ENCODE assay signal across 8 cellular contexts in genomic region chr5:176646049-176646706, GRCh38. TPM values are rescaled to one million over a fixed set of nuclear protein-coding genes. Genes with fewer than 3 reads are reported as not detected.
A peak's percentile ranks its signal among the peaks of the same experiment; 100 is the strongest.
DNase-seq lines count a peak whose midpoint lies in the region; ATAC-seq lines count a peak whose summit lies in the region.

No MANE protein-coding gene starts in this region.

- peaks cover 2% of the 10 kb centered on the region for H3K36me3 Mint-ChIP-seq in activated CD4-positive, alpha-beta T cell treated with anti-CD3 and anti-CD28 coated beads for 36 hours (ENCODE audit: low read depth)
- no peaks in the 10 kb centered on the region for H3K36me3 Mint-ChIP-seq in activated CD4-positive, alpha-beta memory T cell treated with anti-CD3 and anti-CD28 coated beads, Interleukin-2, amount 10 ng/mL, durations not matched to agents 7 days and 5 days (ENCODE audit: low read depth)

- no peaks in the 10 kb centered on the region for H3K36me3 ChIP-seq in iPS-18a (ENCODE audit: control insufficient read depth, low read depth, low read length)
- H3K36me3 ChIP-seq in stomach smooth muscle (ENCODE audit: control insufficient read depth in 2 of 2, insufficient read depth in 2 of 2, low read length in 2 of 2): no peaks in the 10 kb centered on the region

- H3K9me3 ChIP-seq in iPS-18a (ENCODE audit: control insufficient read depth, low read depth, low read length) (no peaks in the 10 kb centered on the region), stomach smooth muscle (ENCODE audit: control insufficient read depth in 2 of 2, low read length in 2 of 2) (no peaks in the 10 kb centered on the region)

- H3K4me1 Mint-ChIP-seq in activated CD4-positive, alpha-beta T cell treated with anti-CD3 and anti-CD28 coated beads for 36 hours: peaks cover 31% of the 10 kb centered on the region
- H3K4me1 Mint-ChIP-seq in activated CD4-positive, alpha-beta memory T cell treated with anti-CD3 and anti-CD28 coated beads, Interleukin-2, amount 10 ng/mL, durations not matched to agents 7 days and 5 days: peaks cover 45% of the 10 kb centered on the region

- H3K4me3 Mint-ChIP-seq in activated CD4-positive, alpha-beta T cell treated with anti-CD3 and anti-CD28 coated beads for 36 hours: peak overlapping the region; percentile 81
- peak overlapping the region; percentile 83 for H3K4me3 Mint-ChIP-seq in activated CD4-positive, alpha-beta memory T cell treated with anti-CD3 and anti-CD28 coated beads, Interleukin-2, amount 10 ng/mL, durations not matched to agents 7 days and 5 days

- H3K4me3 ChIP-seq in iPS-18a (ENCODE audit: low read length): no peak overlapping the region
- peak overlapping the region in 1 of 2 donors; percentile 87 for H3K4me3 ChIP-seq in stomach smooth muscle (ENCODE audit: low read length in 2 of 2)

- H3K4me1 ChIP-seq in iPS-18a (ENCODE audit: control insufficient read depth, low read depth, low read length) (peaks cover 18% of the 10 kb centered on the region), stomach smooth muscle (ENCODE audit: control insufficient read depth, insufficient read depth, low read length) (peaks cover 19% of the 10 kb centered on the region)

- no peak for DNase-seq in activated CD4-positive, alpha-beta T cell treated with anti-CD3 and anti-CD28 coated beads for 36 hours
- no peak for DNase-seq in activated CD4-positive, alpha-beta T cell treated with anti-CD3 and anti-CD28 coated beads, Interleukin-2, amount 50 U/mL, for 4 hours
- no peak for DNase-seq in activated CD4-positive, alpha-beta memory T cell treated with anti-CD3 and anti-CD28 coated beads, Interleukin-2, amount 10 ng/mL, durations not matched to agents 7 days and 5 days
- no peak for DNase-seq in amniotic stem cell (lab: John Stamatoyannopoulos, UW)
- DNase-seq in GM03348 (ENCODE audit: low spot score): no peak

- CTCF ChIA-PET in activated CD4-positive, alpha-beta T cell treated with anti-CD3 and anti-CD28 coated beads for 36 hours (lab: Charles Lee): interaction anchor here (0.7 to 7.2 kb wide), 5 partner anchors 13 to 663 kb away, joined by 3 to 56 read pairs (median 3); partner anchors contain the start of gene FAF2
- CTCF ChIA-PET in activated CD4-positive, alpha-beta memory T cell treated with anti-CD3 and anti-CD28 coated beads, Interleukin-2, amount 10 ng/mL, durations not matched to agents 7 days and 5 days (lab: Charles Lee): interaction anchor here (1.1 to 3.9 kb wide), 3 partner anchors 13 to 103 kb away, joined by 3 to 81 read pairs (median 5); no protein-coding TSS in a partner anchor

- ATAC-seq in activated CD4-positive, alpha-beta T cell treated with anti-CD3 and anti-CD28 coated beads for 36 hours: no peak
- ATAC-seq in HG03196 (IDR thresholded peaks at IDR 0.05; ENCODE audit: unreplicated experiment): no peak

- peak overlapping the region; percentile 87 for H3K27ac Mint-ChIP-seq in activated CD4-positive, alpha-beta T cell treated with anti-CD3 and anti-CD28 coated beads for 36 hours
- peak overlapping the region; percentile 74 for H3K27ac Mint-ChIP-seq in activated CD4-positive, alpha-beta memory T cell treated with anti-CD3 and anti-CD28 coated beads, Interleukin-2, amount 10 ng/mL, durations not matched to agents 7 days and 5 days

- no peaks in the 10 kb centered on the region for H3K9me3 Mint-ChIP-seq in activated CD4-positive, alpha-beta T cell treated with anti-CD3 and anti-CD28 coated beads for 36 hours (ENCODE audit: low read depth)
- H3K9me3 Mint-ChIP-seq in activated CD4-positive, alpha-beta memory T cell treated with anti-CD3 and anti-CD28 coated beads, Interleukin-2, amount 10 ng/mL, durations not matched to agents 7 days and 5 days: no peaks in the 10 kb centered on the region

- H3K9ac ChIP-seq in iPS-18a (ENCODE audit: low read length) (peak overlapping the region; percentile 45), stomach smooth muscle (ENCODE audit: low read length in 2 of 2) (peak overlapping the region; percentile 76 to 84)

- intact Hi-C loops in activated CD4-positive, alpha-beta T cell treated with anti-CD3 and anti-CD28 coated beads for 36 hours (cut with DNase I, micrococcal nuclease): loop anchor here (2.0 to 5.0 kb wide), 4 partner anchors 35 to 666 kb away; partner anchors contain the start of genes GPRIN1 (in 1 of the 2), MXD3 (in 1 of the 2) and ZNF346 (in 1 of the 2)

- POLR2A ChIA-PET in activated CD4-positive, alpha-beta T cell treated with anti-CD3 and anti-CD28 coated beads for 36 hours (lab: Charles Lee): interaction anchor here (1.2 kb wide), 1 partner anchor 12 kb away, joined by 3 read pairs; no protein-coding TSS in a partner anchor
- POLR2A ChIA-PET in activated CD4-positive, alpha-beta memory T cell treated with anti-CD3 and anti-CD28 coated beads, Interleukin-2, amount 10 ng/mL, durations not matched to agents 7 days and 5 days (lab: Charles Lee): interaction anchor here (0.5 to 2.7 kb wide), 15 partner anchors 8 to 230 kb away, joined by 3 to 14 read pairs (median 6); partner anchors contain the start of genes CLTB, FAF2, RNF44 and SNCB

- H3K27ac ChIP-seq in iPS-18a (ENCODE audit: low read length): no peak overlapping the region
- H3K27ac ChIP-seq in stomach smooth muscle (ENCODE audit: low read length): peak overlapping the region; percentile 64

- no peaks in the 10 kb centered on the region for H3K27me3 ChIP-seq in iPS-18a (ENCODE audit: control insufficient read depth, insufficient read depth, low read length)
- no peaks in the 10 kb centered on the region for H3K27me3 ChIP-seq in stomach smooth muscle (ENCODE audit: control insufficient read depth in 1 of 2, insufficient read depth in 2 of 2, low read length in 2 of 2)

- H3K27me3 Mint-ChIP-seq in activated CD4-positive, alpha-beta T cell treated with anti-CD3 and anti-CD28 coated beads for 36 hours: no peaks in the 10 kb centered on the region
- H3K27me3 Mint-ChIP-seq in activated CD4-positive, alpha-beta memory T cell treated with anti-CD3 and anti-CD28 coated beads, Interleukin-2, amount 10 ng/mL, durations not matched to agents 7 days and 5 days: no peaks in the 10 kb centered on the region

RNA-seq across cellular contexts. Expression of gene TSPAN17, which starts 1.1 kb away (rescaled TPM):
- 10 to 100 TPM; 19.4 to 25.2 TPM for total RNA-seq in activated CD4-positive, alpha-beta T cell treated with anti-CD3 and anti-CD28 coated beads for 36 hours
- 10 to 100 TPM; 33.3 to 33.4 TPM for total RNA-seq in activated CD4-positive, alpha-beta memory T cell treated with anti-CD3 and anti-CD28 coated beads, Interleukin-2, amount 10 ng/mL, durations not matched to agents 7 days and 5 days

RNA-seq across cellular contexts. Expression of gene EIF4E1B, which starts 15.7 kb away (rescaled TPM):
- total RNA-seq in activated CD4-positive, alpha-beta T cell treated with anti-CD3 and anti-CD28 coated beads for 36 hours: not detected
- total RNA-seq in activated CD4-positive, alpha-beta memory T cell treated with anti-CD3 and anti-CD28 coated beads, Interleukin-2, amount 10 ng/mL, durations not matched to agents 7 days and 5 days: not detected

RNA-seq across cellular contexts. Expression of gene SNCB, which starts 15.8 kb away (rescaled TPM):
- under 1 TPM; 0.46 to 0.55 TPM for total RNA-seq in activated CD4-positive, alpha-beta T cell treated with anti-CD3 and anti-CD28 coated beads for 36 hours
- not detected for total RNA-seq in activated CD4-positive, alpha-beta memory T cell treated with anti-CD3 and anti-CD28 coated beads, Interleukin-2, amount 10 ng/mL, durations not matched to agents 7 days and 5 days

RNA-seq across cellular contexts. Expression of gene GPRIN1, which starts 36.2 kb away (rescaled TPM):
- 1 to 10 TPM; 3.8 to 4.1 TPM for total RNA-seq in activated CD4-positive, alpha-beta T cell treated with anti-CD3 and anti-CD28 coated beads for 36 hours
- total RNA-seq in activated CD4-positive, alpha-beta memory T cell treated with anti-CD3 and anti-CD28 coated beads, Interleukin-2, amount 10 ng/mL, durations not matched to agents 7 days and 5 days: 1 to 10 TPM; 3.7 to 4.2 TPM
